Comparison of ENCODE assay signal across 17 cellular contexts in the genomic region with DNA sequence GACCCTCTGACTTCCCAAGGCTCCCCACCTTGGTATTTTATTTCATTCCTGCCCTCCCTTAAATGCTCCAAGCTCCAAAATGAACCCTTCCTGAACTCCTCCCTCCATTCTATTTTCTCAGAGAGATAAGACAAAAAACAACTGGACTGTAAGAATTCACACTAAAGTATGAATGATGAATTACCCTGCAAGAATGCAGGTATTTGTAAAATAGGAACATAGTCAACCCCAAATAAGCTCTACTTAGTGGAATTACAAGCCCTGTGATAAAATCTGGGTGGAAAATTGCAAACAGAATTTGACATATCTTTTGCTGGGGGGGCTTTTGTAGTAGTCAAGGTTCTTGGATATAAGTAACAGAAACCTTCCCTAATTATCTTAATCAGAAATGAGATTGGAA.
A peak's percentile ranks its signal among the peaks of the same experiment; 100 is the strongest.
DNase-seq lines count a peak whose midpoint lies in the region; ATAC-seq and TF ChIP-seq lines count a peak whose summit lies in the region.
"Had no signal": no experiment of that assay in that cellular context is flagged by ENCODE, and none has a peak within 500 bp of the region (broad histone marks: within the 10 kb centered on the region; RNA-seq: fewer than 3 reads in every experiment).

No MANE protein-coding gene starts in this region.

- H3K4me3 Mint-ChIP-seq in stimulated activated naive CD8-positive, alpha-beta T cell treated with anti-CD3 and anti-CD28 coated beads, Interleukin-15, Interleukin-2, amounts not matched to agents 100 ng/mL and 50 ng/mL, for 24 hours = no peak overlapping the region
- no peak overlapping the region for H3K4me3 Mint-ChIP-seq in stimulated activated naive CD8-positive, alpha-beta T cell treated with anti-CD3 and anti-CD28 coated beads, Interleukin-15, amount 100 ng/mL, for 72 hours
- H3K4me3 Mint-ChIP-seq in endodermal cell (no peak overlapping the region), nephron progenitor cell (no peak overlapping the region), immature natural killer cell (no peak overlapping the region)
- H3K4me3 Mint-ChIP-seq: CD8-positive, alpha-beta memory T cell; IgD-negative memory B cell had no signal

- TF ChIP-seq CTCF in endodermal cell (conservative IDR thresholded peaks at IDR 0.05) (no peak), nephron progenitor cell (IDR thresholded peaks at IDR 0.05) (no peak), prostate gland (IDR thresholded peaks at IDR 0.05) (no peak)

- H3K9me3 ChIP-seq in endodermal cell (ENCODE audit: control insufficient read depth, low read length) (peaks cover 14% of the 10 kb centered on the region), prostate gland (no peaks in the 10 kb centered on the region)
- H3K9me3 ChIP-seq: Caco-2, HAP-1 had no signal

- H3K27ac ChIP-seq in endodermal cell (ENCODE audit: low read depth, low read length) = no peak overlapping the region
- H3K27ac ChIP-seq in prostate gland = no peak overlapping the region
- H3K27ac ChIP-seq: 22Rv1, BLaER1, GM23248 had no signal

- no peak overlapping the region for H3K9ac ChIP-seq in endodermal cell (ENCODE audit: extremely low read depth, low read length, poor library complexity, severe bottlenecking)
- H3K9ac ChIP-seq: BLaER1, GM23248 had no signal

- H3K36me3 ChIP-seq in endodermal cell (ENCODE audit: control insufficient read depth, insufficient read depth, low read length) = no peaks in the 10 kb centered on the region
- no peaks in the 10 kb centered on the region for H3K36me3 ChIP-seq in prostate gland
- H3K36me3 ChIP-seq: BLaER1, HAP-1 had no signal

- TF ChIP-seq POLR2A in prostate gland (IDR thresholded peaks at IDR 0.05) = no peak

- H3K27me3 ChIP-seq in endodermal cell (ENCODE audit: control insufficient read depth, insufficient read depth, low read length, poor library complexity, severe bottlenecking) = peaks cover 8% of the 10 kb centered on the region
- H3K27me3 ChIP-seq in prostate gland (replicated peaks; ENCODE audit: insufficient read depth) = no peaks in the 10 kb centered on the region
- H3K27me3 ChIP-seq: BLaER1 had no signal

- H3K27me3 Mint-ChIP-seq in stimulated activated naive CD8-positive, alpha-beta T cell treated with anti-CD3 and anti-CD28 coated beads, Interleukin-15, Interleukin-2, amounts not matched to agents 100 ng/mL and 50 ng/mL, for 24 hours = peaks cover 12% of the 10 kb centered on the region
- H3K27me3 Mint-ChIP-seq in stimulated activated naive CD8-positive, alpha-beta T cell treated with anti-CD3 and anti-CD28 coated beads, Interleukin-15, amount 100 ng/mL, for 72 hours = peaks cover 23% of the 10 kb centered on the region
- peaks cover 25% of the 10 kb centered on the region for H3K27me3 Mint-ChIP-seq in endodermal cell (ENCODE audit: insufficient read depth)
- H3K27me3 Mint-ChIP-seq in nephron progenitor cell (ENCODE audit: low read depth, poor library complexity) = peaks cover 7% of the 10 kb centered on the region
- peaks cover 2 to 11% (median 2%) of the 10 kb centered on the region in 3 donors for H3K27me3 Mint-ChIP-seq in immature natural killer cell (ENCODE audit: low read depth in 3 of 3)

- intact Hi-C loops in prostate gland (cut with DNase I) = no loop called here

- peaks cover 4% of the 10 kb centered on the region for H3K4me1 Mint-ChIP-seq in stimulated activated naive CD8-positive, alpha-beta T cell treated with anti-CD3 and anti-CD28 coated beads, Interleukin-15, Interleukin-2, amounts not matched to agents 100 ng/mL and 50 ng/mL, for 24 hours (ENCODE audit: low read depth)
- no peaks in the 10 kb centered on the region for H3K4me1 Mint-ChIP-seq in stimulated activated naive CD8-positive, alpha-beta T cell treated with anti-CD3 and anti-CD28 coated beads, Interleukin-15, amount 100 ng/mL, for 72 hours
- H3K4me1 Mint-ChIP-seq in endodermal cell (peaks cover 67% of the 10 kb centered on the region), nephron progenitor cell (peaks cover 36% of the 10 kb centered on the region), immature natural killer cell (no peaks in the 10 kb centered on the region)
- H3K4me1 Mint-ChIP-seq: CD8-positive, alpha-beta memory T cell had no signal

- H3K9me3 Mint-ChIP-seq in stimulated activated naive CD8-positive, alpha-beta T cell treated with anti-CD3 and anti-CD28 coated beads, Interleukin-15, Interleukin-2, amounts not matched to agents 100 ng/mL and 50 ng/mL, for 24 hours = no peaks in the 10 kb centered on the region
- H3K9me3 Mint-ChIP-seq in stimulated activated naive CD8-positive, alpha-beta T cell treated with anti-CD3 and anti-CD28 coated beads, Interleukin-15, amount 100 ng/mL, for 72 hours = no peaks in the 10 kb centered on the region
- H3K9me3 Mint-ChIP-seq in endodermal cell (peaks cover 23% of the 10 kb centered on the region), nephron progenitor cell (peaks cover 19% of the 10 kb centered on the region), immature natural killer cell (peaks cover 0 to 1% (median 0%) of the 10 kb centered on the region in 6 donors)
- H3K9me3 Mint-ChIP-seq: CD8-positive, alpha-beta memory T cell had no signal

- H3K4me1 ChIP-seq in endodermal cell (ENCODE audit: control insufficient read depth, insufficient read depth, low read length) = peaks cover 17% of the 10 kb centered on the region
- no peaks in the 10 kb centered on the region for H3K4me1 ChIP-seq in prostate gland (replicated peaks)
- H3K4me1 ChIP-seq: BLaER1 had no signal

- H3K27ac Mint-ChIP-seq in stimulated activated naive CD8-positive, alpha-beta T cell treated with anti-CD3 and anti-CD28 coated beads, Interleukin-15, Interleukin-2, amounts not matched to agents 100 ng/mL and 50 ng/mL, for 24 hours = peak overlapping the region; percentile 34
- no peak overlapping the region for H3K27ac Mint-ChIP-seq in stimulated activated naive CD8-positive, alpha-beta T cell treated with anti-CD3 and anti-CD28 coated beads, Interleukin-15, amount 100 ng/mL, for 72 hours
- peak overlapping the region; percentile 97 for H3K27ac Mint-ChIP-seq in endodermal cell
- H3K27ac Mint-ChIP-seq in nephron progenitor cell = peak overlapping the region; percentile 1
- H3K27ac Mint-ChIP-seq in immature natural killer cell = no peak overlapping the region
- H3K27ac Mint-ChIP-seq: CD8-positive, alpha-beta memory T cell; IgD-negative memory B cell had no signal

- no peaks in the 10 kb centered on the region for H3K36me3 Mint-ChIP-seq in stimulated activated naive CD8-positive, alpha-beta T cell treated with anti-CD3 and anti-CD28 coated beads, Interleukin-15, Interleukin-2, amounts not matched to agents 100 ng/mL and 50 ng/mL, for 24 hours (ENCODE audit: low read depth)
- H3K36me3 Mint-ChIP-seq in endodermal cell (ENCODE audit: low read depth) (no peaks in the 10 kb centered on the region), nephron progenitor cell (ENCODE audit: low read depth) (peaks cover 5% of the 10 kb centered on the region), immature natural killer cell (no peaks in the 10 kb centered on the region)
- H3K36me3 Mint-ChIP-seq: IgD-negative memory B cell had no signal

- H3K4me3 ChIP-seq in endodermal cell (ENCODE audit: low read length) = no peak overlapping the region
- no peak overlapping the region for H3K4me3 ChIP-seq in prostate gland
- H3K4me3 ChIP-seq: BLaER1, GM23248, HAP-1 had no signal

- no peak for ATAC-seq in stimulated activated naive CD8-positive, alpha-beta T cell treated with anti-CD3 and anti-CD28 coated beads, Interleukin-15, amount 100 ng/mL, for 72 hours

- DNase-seq in stimulated activated naive CD8-positive, alpha-beta T cell treated with anti-CD3 and anti-CD28 coated beads, Interleukin-15, amount 100 ng/mL, for 72 hours = no peak
- DNase-seq in endodermal cell (no peak), nephron progenitor cell (no peak), immature natural killer cell (no peak), prostate gland (ENCODE audit: low spot score) (no peak), NCI-H1694 treated with DMSO at 0.1 percent for 48 hours (lab: John Stamatoyannopoulos, UW) (no peak)
- DNase-seq: AML-193; Caco-2; CD8-positive, alpha-beta memory T cell; DND-41; GDM1; GM23248 had no signal

Comparison
In these comparisons a context has a peak if more than half of its experiments do, and no peak if none do; other contexts are left out.
1. H3K27ac Mint-ChIP-seq: peak in stimulated activated naive CD8-positive, alpha-beta T cell treated with anti-CD3 and anti-CD28 coated beads, Interleukin-15, Interleukin-2, amounts not matched to agents 100 ng/mL and 50 ng/mL, for 24 hours (single experiment), endodermal cell (single experiment) and nephron progenitor cell (single experiment); none in stimulated activated naive CD8-positive, alpha-beta T cell treated with anti-CD3 and anti-CD28 coated beads, Interleukin-15, amount 100 ng/mL, for 72 hours (0 of 2) and immature natural killer cell (0 of 6).